ENCODE assay signal across 9 cellular contexts in the genomic region with DNA sequence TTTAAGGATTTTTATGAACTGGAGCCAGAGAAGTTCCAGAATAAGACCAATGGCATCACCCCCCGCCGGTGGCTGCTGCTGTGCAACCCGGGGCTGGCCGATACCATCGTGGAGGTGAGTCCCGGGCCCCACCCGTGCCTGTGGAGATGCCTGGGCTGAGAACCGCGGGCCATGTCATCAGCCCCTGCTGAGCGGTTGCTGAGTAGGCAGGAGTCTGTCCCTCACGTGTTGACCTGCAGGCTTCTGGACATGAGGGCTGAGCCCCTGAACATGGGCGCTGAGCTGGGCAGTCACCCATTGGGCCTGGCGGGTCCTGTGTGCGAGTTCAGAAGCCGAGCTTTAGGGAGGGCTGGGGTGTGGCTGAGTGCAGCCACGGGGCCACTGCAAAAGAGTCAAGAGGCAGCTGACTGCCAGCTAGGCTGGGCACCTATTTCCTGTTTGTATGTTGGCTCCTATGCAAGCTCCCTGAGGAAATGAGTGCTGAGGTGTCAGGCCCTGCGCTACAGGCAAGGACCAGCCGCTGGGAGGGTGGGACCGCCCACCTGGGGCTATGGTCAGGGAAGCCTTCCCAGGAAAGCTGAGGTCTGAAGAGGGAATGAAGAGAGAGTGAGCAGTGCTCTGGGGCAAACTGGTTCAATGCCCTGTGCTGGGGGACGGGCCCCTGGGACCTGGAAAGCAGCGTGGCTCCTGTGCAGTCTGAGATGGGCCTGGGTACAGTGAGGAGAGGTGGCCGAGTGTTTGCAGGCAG. TPM values are rescaled to one million over a fixed set of nuclear protein-coding genes. Genes with fewer than 3 reads are reported as not detected.
DNase-seq lines count a peak whose midpoint lies in the region; ATAC-seq and TF ChIP-seq lines count a peak whose summit lies in the region.
"Had no signal": no experiment of that assay in that cellular context is flagged by ENCODE, and none has a peak within 500 bp of the region (broad histone marks: within the 10 kb centered on the region; RNA-seq: fewer than 3 reads in every experiment).

No MANE protein-coding gene starts in this region.

- no peak overlapping the region for H3K4me3 Mint-ChIP-seq in activated CD8-positive, alpha-beta T cell treated with anti-CD3 and anti-CD28 coated beads for 36 hours
- H3K4me3 Mint-ChIP-seq in naive B cell: peak overlapping the region in 5 of 8 donors; percentile 8 to 81 (median 28)
- H3K4me3 Mint-ChIP-seq: nephron had no signal

- DNase-seq in COLO668 (lab: John Stamatoyannopoulos, UW; ENCODE audit: unreplicated experiment) (peak; percentile 75), naive B cell (no peak), hypothalamus (lab: John Stamatoyannopoulos, UW) (no peak)
- no peak for DNase-seq in activated CD8-positive, alpha-beta T cell treated with anti-CD3 and anti-CD28 coated beads for 36 hours
- no peak for DNase-seq in activated CD4-positive, alpha-beta T cell treated with anti-CD3 and anti-CD28 coated beads, Interleukin-2, amount 50 U/mL, for 1 hour

- intact Hi-C loops in activated CD8-positive, alpha-beta T cell treated with anti-CD3 and anti-CD28 coated beads for 36 hours (cut with micrococcal nuclease): no loop called here

- ATAC-seq in HG02763 (IDR thresholded peaks at IDR 0.05; ENCODE audit: unreplicated experiment) (peak; percentile 6), naive B cell (ENCODE audit: low read depth in 2 of 2) (no peak), HG03342 (IDR thresholded peaks at IDR 0.05; ENCODE audit: unreplicated experiment) (no peak), GM21360 (IDR thresholded peaks at IDR 0.05; ENCODE audit: unreplicated experiment) (no peak)
- ATAC-seq in activated CD8-positive, alpha-beta T cell treated with anti-CD3 and anti-CD28 coated beads for 36 hours: no peak

- H3K27ac Mint-ChIP-seq in activated CD8-positive, alpha-beta T cell treated with anti-CD3 and anti-CD28 coated beads for 36 hours: peak overlapping the region; percentile 69
- peak overlapping the region in 3 of 6 donors; percentile 42 to 98 (median 56) for H3K27ac Mint-ChIP-seq in naive B cell
- H3K27ac Mint-ChIP-seq: nephron had no signal

- peaks cover 16% of the 10 kb centered on the region for H3K36me3 Mint-ChIP-seq in activated CD8-positive, alpha-beta T cell treated with anti-CD3 and anti-CD28 coated beads for 36 hours (ENCODE audit: low read depth)
- peaks cover 23 to 35% of the 10 kb centered on the region in 2 donors for H3K36me3 Mint-ChIP-seq in naive B cell

- CTCF ChIA-PET in activated CD8-positive, alpha-beta T cell treated with anti-CD3 and anti-CD28 coated beads for 36 hours (lab: Charles Lee): no interaction called here

- H3K27me3 Mint-ChIP-seq in activated CD8-positive, alpha-beta T cell treated with anti-CD3 and anti-CD28 coated beads for 36 hours: no peaks in the 10 kb centered on the region
- H3K27me3 Mint-ChIP-seq in naive B cell: no peaks in the 10 kb centered on the region

- TF ChIP-seq CTCF in activated CD8-positive, alpha-beta T cell treated with anti-CD3 and anti-CD28 coated beads for 36 hours (IDR thresholded peaks at IDR 0.05): no peak

- H3K9me3 Mint-ChIP-seq in activated CD8-positive, alpha-beta T cell treated with anti-CD3 and anti-CD28 coated beads for 36 hours: no peaks in the 10 kb centered on the region
- H3K9me3 Mint-ChIP-seq in naive B cell: no peaks in the 10 kb centered on the region
- H3K9me3 Mint-ChIP-seq: nephron had no signal

- peaks cover 1% of the 10 kb centered on the region for H3K4me1 Mint-ChIP-seq in activated CD8-positive, alpha-beta T cell treated with anti-CD3 and anti-CD28 coated beads for 36 hours (ENCODE audit: low read depth)
- peaks cover 22 to 38% (median 34%) of the 10 kb centered on the region in 3 donors for H3K4me1 Mint-ChIP-seq in naive B cell
- H3K4me1 Mint-ChIP-seq: nephron had no signal

- POLR2A ChIA-PET in activated CD8-positive, alpha-beta T cell treated with anti-CD3 and anti-CD28 coated beads for 36 hours (lab: Charles Lee): interaction anchor here (0.8 to 1.3 kb wide), 2 partner anchors 12 to 21 kb away, joined by 3 to 4 read pairs; no protein-coding TSS in a partner anchor

RNA-seq across cellular contexts. Expression of a gene that starts 34.3 kb away (rescaled TPM):
- total RNA-seq in activated CD8-positive, alpha-beta T cell treated with anti-CD3 and anti-CD28 coated beads for 36 hours: 10 to 100 TPM; 26.1 to 26.5 TPM
- polyA plus RNA-seq in naive B cell (ENCODE audit: low read depth in 6 of 6): 10 to 100 TPM; 16.4 to 26.6 (median 22.8) TPM
